Comparison of ENCODE assay signal across 24 cellular contexts in genomic region chr14:101464310-101464983, GRCh38.
"Had no signal": no experiment of that assay in that cellular context is flagged by ENCODE, and none has a peak within 500 bp of the region (broad histone marks: within the 10 kb centered on the region; RNA-seq: fewer than 3 reads in every experiment).

No MANE protein-coding gene starts in this region.

- DNase-seq: activated CD4-positive, alpha-beta T cell treated with anti-CD3 and anti-CD28 coated beads for 4 hours; activated CD4-positive, CD25-positive, alpha-beta regulatory T cell; activated naive CD4-positive, alpha-beta T cell; activated naive CD8-positive, alpha-beta T cell treated with anti-CD3 and anti-CD28 coated beads, Interleukin-2, amount 10 ng/mL, durations not matched to agents 7 days and 5 days; activated T-cell treated with anti-CD3 and anti-CD28 coated beads, Interleukin-2, amount 50 U/mL, for 4 hours; amniotic stem cell; glutamatergic neuron; hypothalamus; left colon; nephron progenitor cell; nucleus accumbens; stimulated activated CD4-positive, alpha-beta T cell treated with anti-CD3 and anti-CD28 coated beads, Interleukin-1b, Interleukin-23, amount 100 ng/mL, for 48 hours had no signal

- H3K4me3 ChIP-seq: breast epithelium, dorsolateral prefrontal cortex, esophagus muscularis mucosa, mucosa of descending colon, prostate gland, tibial artery had no signal

- H3K9me3 Mint-ChIP-seq: activated CD4-positive, alpha-beta memory T cell treated with anti-CD3 and anti-CD28 coated beads for 36 hours; activated naive CD8-positive, alpha-beta T cell treated with anti-CD3 and anti-CD28 coated beads, Interleukin-2, amount 10 ng/mL, durations not matched to agents 7 days and 5 days; activated T-cell treated with anti-CD3 and anti-CD28 coated beads, Interleukin-2, amount 50 U/mL, for 4 hours; activated T-helper 2 cell treated with anti-CD3 and anti-CD28 coated beads, Interferon-gamma antibody, Interleukin-2, Interleukin-4, amounts not matched to agents 10 μg/mL and 5 μg/mL and 100 μg/mL, durations not matched to agents 14 hours and 24 hours and 36 hours; central memory CD8-positive, alpha-beta T cell; memory B cell; nephron progenitor cell; stimulated activated naive CD8-positive, alpha-beta T cell treated with anti-CD3 and anti-CD28 coated beads, Interleukin-15, Interleukin-2, amounts not matched to agents 100 ng/mL and 50 ng/mL, for 24 hours; T-helper 1 cell treated with Interleukin-12 subunit alpha and Interleukin-12 subunit beta and Interleukin-4 antibody, amounts not matched to agents 30 μg/mL and 1 μg/mL, for 36 hours had no signal

- H3K27ac Mint-ChIP-seq: activated CD4-positive, alpha-beta memory T cell treated with anti-CD3 and anti-CD28 coated beads for 36 hours; activated naive CD8-positive, alpha-beta T cell treated with anti-CD3 and anti-CD28 coated beads, Interleukin-2, amount 10 ng/mL, durations not matched to agents 7 days and 5 days; activated T-helper 2 cell treated with anti-CD3 and anti-CD28 coated beads, Interferon-gamma antibody, Interleukin-2, Interleukin-4, amounts not matched to agents 10 μg/mL and 5 μg/mL and 100 μg/mL, durations not matched to agents 14 hours and 24 hours and 36 hours; memory B cell; nephron progenitor cell; stimulated activated naive CD8-positive, alpha-beta T cell treated with anti-CD3 and anti-CD28 coated beads, Interleukin-15, Interleukin-2, amounts not matched to agents 100 ng/mL and 50 ng/mL, for 24 hours; T-helper 1 cell treated with Interleukin-12 subunit alpha and Interleukin-12 subunit beta and Interleukin-4 antibody, amounts not matched to agents 30 μg/mL and 1 μg/mL, for 36 hours had no signal

- H3K9me3 ChIP-seq: breast epithelium, esophagus muscularis mucosa, mucosa of descending colon, prostate gland, tibial artery had no signal

- H3K4me1 Mint-ChIP-seq: activated naive CD8-positive, alpha-beta T cell treated with anti-CD3 and anti-CD28 coated beads, Interleukin-2, amount 10 ng/mL, durations not matched to agents 7 days and 5 days; central memory CD8-positive, alpha-beta T cell; memory B cell had no signal

- H3K4me3 Mint-ChIP-seq: activated CD4-positive, alpha-beta memory T cell treated with anti-CD3 and anti-CD28 coated beads for 36 hours; activated naive CD8-positive, alpha-beta T cell treated with anti-CD3 and anti-CD28 coated beads, Interleukin-2, amount 10 ng/mL, durations not matched to agents 7 days and 5 days; activated T-cell treated with anti-CD3 and anti-CD28 coated beads, Interleukin-2, amount 50 U/mL, for 4 hours; central memory CD8-positive, alpha-beta T cell; memory B cell; nephron progenitor cell; stimulated activated naive CD8-positive, alpha-beta T cell treated with anti-CD3 and anti-CD28 coated beads, Interleukin-15, Interleukin-2, amounts not matched to agents 100 ng/mL and 50 ng/mL, for 24 hours; T-helper 1 cell treated with Interleukin-12 subunit alpha and Interleukin-12 subunit beta and Interleukin-4 antibody, amounts not matched to agents 30 μg/mL and 1 μg/mL, for 36 hours had no signal

- H3K27ac ChIP-seq: breast epithelium, dorsolateral prefrontal cortex, esophagus muscularis mucosa, prostate gland, tibial artery had no signal

- H3K36me3 Mint-ChIP-seq: activated CD4-positive, alpha-beta memory T cell treated with anti-CD3 and anti-CD28 coated beads for 36 hours; activated naive CD8-positive, alpha-beta T cell treated with anti-CD3 and anti-CD28 coated beads, Interleukin-2, amount 10 ng/mL, durations not matched to agents 7 days and 5 days; memory B cell had no signal

- H3K4me1 ChIP-seq: breast epithelium, prostate gland had no signal

- H3K36me3 ChIP-seq: breast epithelium, esophagus muscularis mucosa, prostate gland, tibial artery had no signal
